1 cellular context compared by ENCODE assay signal in the genomic region with DNA sequence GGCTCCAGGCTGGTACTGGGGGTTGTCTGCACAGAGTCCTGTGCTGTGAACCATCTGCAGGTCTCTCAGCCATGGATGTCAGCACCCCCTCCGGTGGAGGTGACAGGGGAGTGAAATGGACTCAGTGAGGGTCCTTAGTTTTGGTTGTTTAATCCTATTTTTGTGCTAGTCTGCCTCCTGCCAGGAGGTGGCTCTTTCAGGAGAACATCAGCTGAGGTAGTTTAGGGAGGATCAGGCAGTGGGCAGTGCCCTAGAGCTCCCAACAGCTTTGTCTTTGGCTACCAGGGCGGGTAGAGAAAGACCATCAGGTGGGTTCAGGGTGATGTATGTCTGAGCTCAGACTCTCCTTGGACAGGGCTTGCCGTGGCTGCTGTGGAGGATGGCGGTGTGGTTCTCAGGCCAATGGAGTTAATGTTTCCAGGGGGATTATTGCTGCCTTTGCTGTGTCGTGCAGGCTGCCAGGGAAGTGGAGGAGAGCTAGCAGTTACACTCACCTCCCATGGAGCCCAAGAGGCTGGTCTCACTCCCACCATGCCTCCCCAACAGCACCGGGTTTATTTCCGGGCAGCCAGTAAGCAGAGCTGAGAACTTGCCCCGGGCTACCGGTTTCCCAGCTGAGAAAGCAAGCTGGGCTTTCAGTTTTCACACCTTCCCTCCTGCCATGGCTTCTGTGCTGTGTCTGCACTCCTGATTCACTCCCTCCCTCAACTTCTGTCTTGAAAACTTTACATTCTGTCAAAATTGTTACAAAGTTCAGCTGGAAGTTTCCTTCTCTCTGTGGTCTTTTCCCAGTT.
TF ChIP-seq lines count a peak whose summit lies in the region.

No MANE protein-coding gene starts in this region.

TF ChIP-seq in GM23338, 12 proteins besides CTCF, POLR2A, EP300 and RAD21:
- TF ChIP-seq ZNF331 (CRISPR knock-in tag; IDR thresholded peaks at IDR 0.05; ENCODE audit: low read depth), result no peak
- no peak for TF ChIP-seq STAT1 (IDR thresholded peaks at IDR 0.05; ENCODE audit: unreplicated experiment)
- no peak for TF ChIP-seq ZNF114 (CRISPR knock-in tag; IDR thresholded peaks at IDR 0.05)
- TF ChIP-seq, protein P1, sequence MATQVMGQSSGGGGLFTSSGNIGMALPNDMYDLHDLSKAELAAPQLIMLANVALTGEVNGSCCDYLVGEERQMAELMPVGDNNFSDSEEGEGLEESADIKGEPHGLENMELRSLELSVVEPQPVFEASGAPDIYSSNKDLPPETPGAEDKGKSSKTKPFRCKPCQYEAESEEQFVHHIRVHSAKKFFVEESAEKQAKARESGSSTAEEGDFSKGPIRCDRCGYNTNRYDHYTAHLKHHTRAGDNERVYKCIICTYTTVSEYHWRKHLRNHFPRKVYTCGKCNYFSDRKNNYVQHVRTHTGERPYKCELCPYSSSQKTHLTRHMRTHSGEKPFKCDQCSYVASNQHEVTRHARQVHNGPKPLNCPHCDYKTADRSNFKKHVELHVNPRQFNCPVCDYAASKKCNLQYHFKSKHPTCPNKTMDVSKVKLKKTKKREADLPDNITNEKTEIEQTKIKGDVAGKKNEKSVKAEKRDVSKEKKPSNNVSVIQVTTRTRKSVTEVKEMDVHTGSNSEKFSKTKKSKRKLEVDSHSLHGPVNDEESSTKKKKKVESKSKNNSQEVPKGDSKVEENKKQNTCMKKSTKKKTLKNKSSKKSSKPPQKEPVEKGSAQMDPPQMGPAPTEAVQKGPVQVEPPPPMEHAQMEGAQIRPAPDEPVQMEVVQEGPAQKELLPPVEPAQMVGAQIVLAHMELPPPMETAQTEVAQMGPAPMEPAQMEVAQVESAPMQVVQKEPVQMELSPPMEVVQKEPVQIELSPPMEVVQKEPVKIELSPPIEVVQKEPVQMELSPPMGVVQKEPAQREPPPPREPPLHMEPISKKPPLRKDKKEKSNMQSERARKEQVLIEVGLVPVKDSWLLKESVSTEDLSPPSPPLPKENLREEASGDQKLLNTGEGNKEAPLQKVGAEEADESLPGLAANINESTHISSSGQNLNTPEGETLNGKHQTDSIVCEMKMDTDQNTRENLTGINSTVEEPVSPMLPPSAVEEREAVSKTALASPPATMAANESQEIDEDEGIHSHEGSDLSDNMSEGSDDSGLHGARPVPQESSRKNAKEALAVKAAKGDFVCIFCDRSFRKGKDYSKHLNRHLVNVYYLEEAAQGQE (IDR thresholded peaks at IDR 0.05; ENCODE audit: unreplicated experiment), result no peak
- no peak for TF ChIP-seq NANOG (IDR thresholded peaks at IDR 0.05; ENCODE audit: borderline replicate concordance)
- TF ChIP-seq EZH2 (IDR thresholded peaks at IDR 0.05; ENCODE audit: low read depth, unreplicated experiment), result no peak
- no peak for TF ChIP-seq JUNB (IDR thresholded peaks at IDR 0.05; ENCODE audit: unreplicated experiment)
- TF ChIP-seq, protein P2, sequence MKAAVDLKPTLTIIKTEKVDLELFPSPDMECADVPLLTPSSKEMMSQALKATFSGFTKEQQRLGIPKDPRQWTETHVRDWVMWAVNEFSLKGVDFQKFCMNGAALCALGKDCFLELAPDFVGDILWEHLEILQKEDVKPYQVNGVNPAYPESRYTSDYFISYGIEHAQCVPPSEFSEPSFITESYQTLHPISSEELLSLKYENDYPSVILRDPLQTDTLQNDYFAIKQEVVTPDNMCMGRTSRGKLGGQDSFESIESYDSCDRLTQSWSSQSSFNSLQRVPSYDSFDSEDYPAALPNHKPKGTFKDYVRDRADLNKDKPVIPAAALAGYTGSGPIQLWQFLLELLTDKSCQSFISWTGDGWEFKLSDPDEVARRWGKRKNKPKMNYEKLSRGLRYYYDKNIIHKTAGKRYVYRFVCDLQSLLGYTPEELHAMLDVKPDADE (IDR thresholded peaks at IDR 0.05), result no peak
- TF ChIP-seq EZH2phosphoT487 (IDR thresholded peaks at IDR 0.05; ENCODE audit: unreplicated experiment), result no peak
